In the genomic region with DNA sequence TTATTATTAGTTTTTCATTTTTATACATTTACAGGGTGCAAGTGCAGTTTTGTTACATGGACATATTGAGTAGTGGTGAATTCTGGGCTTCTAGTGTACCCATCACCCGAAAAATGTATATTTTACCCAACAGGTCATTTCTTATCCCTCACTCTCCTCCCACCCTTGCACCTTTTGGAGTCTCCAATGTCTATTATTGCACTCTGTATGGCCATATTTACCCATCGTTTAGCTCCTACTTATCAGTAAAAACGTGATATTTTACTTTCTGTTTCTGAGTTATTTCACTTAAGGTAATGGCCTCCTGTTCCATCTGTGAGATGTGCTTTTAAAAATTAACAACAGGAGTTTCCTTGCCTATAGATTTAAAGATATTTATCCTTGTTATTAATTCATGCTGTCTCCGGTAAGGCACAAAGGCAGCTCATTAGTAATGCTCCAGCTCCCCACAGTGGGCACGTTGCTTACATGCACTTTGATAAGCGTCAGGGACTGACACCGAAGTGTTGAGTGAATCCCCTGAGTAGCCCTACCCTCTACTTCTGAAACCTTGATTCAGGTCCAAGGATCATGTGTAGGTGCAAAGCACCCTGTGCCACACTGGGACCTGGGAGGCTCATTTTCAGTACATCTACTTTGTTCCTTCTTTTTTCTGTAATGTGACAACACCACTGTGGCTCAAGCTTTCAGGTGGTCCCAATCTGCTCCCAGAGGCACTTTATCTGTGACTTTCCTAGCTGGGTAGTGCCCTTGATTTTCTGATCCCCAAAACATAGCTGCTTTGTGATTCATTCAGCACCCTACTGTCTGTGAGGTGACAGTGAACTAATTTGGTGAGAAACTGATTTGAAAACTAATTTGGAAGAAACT, we compare ENCODE assay signal across 8 cellular contexts. TPM values are rescaled to one million over a fixed set of nuclear protein-coding genes. Genes with fewer than 3 reads are reported as not detected.
DNase-seq lines count a peak whose midpoint lies in the region; ATAC-seq and TF ChIP-seq lines count a peak whose summit lies in the region.

No MANE protein-coding gene starts in this region.

- H4K8ac ChIP-seq in mesenchymal stem cell (ENCODE audit: low read length) = no peak overlapping the region

- peak; percentile 85 for TF ChIP-seq RAD21 in HCT116 (IDR thresholded peaks at IDR 0.05; ENCODE audit: low read depth)

- H3K4me2 ChIP-seq in HCT116 (ENCODE audit: low read length) (peak overlapping the region; percentile 2; the same call in 1 of the 2 replicates), mesenchymal stem cell (ENCODE audit: low read length, poor library complexity, severe bottlenecking) (no peak overlapping the region)

- no peaks in the 10 kb centered on the region for H3K79me2 ChIP-seq in HCT116 (ENCODE audit: insufficient read depth, low read length)

- 16% methylated on average over 5 of the region's 7 CpGs for WGBS in mesenchymal stem cell

- TF ChIP-seq CTCF in 22Rv1 (IDR thresholded peaks at IDR 0.05) = peak; percentile 87
- TF ChIP-seq CTCF in GM12864 (IDR thresholded peaks at IDR 0.05; ENCODE audit: low read depth, low read length, missing control alignments) = peak; percentile 55
- TF ChIP-seq CTCF in HCT116 (IDR thresholded peaks at IDR 0.05 in 2 of 3, conservative IDR thresholded peaks at IDR 0.05 in 1 of 3; ENCODE audit: borderline replicate concordance in 1 of 3, insufficient read depth in 1 of 3, low read depth in 2 of 3, low read length in 2 of 3) = peak; percentile 54 to 67 (median 58); a peak in 5 of 6 replicates

- intact Hi-C loops in HCT116 (cut with micrococcal nuclease) = loop anchor here (1.0 to 2.0 kb wide), 5 partner anchors 74 to 377 kb away; no protein-coding TSS in a partner anchor

- peak; percentile 99 for ATAC-seq in HCT116

- H3K4me3 ChIP-seq in GM12864 (ENCODE audit: low read depth, low read length) (no peak overlapping the region), HCT116 (replicated peaks in 1 of 2; ENCODE audit: low read depth in 1 of 2, low read length in 2 of 2) (no peak overlapping the region), SJCRH30 (no peak overlapping the region), mesenchymal stem cell (ENCODE audit: insufficient read depth in 1 of 2, low read depth in 1 of 2, low read length in 2 of 2) (no peak overlapping the region)

- peak overlapping the region; percentile 90 for H2AFZ ChIP-seq in HCT116 (ENCODE audit: low read depth, low read length, poor library complexity, severe bottlenecking)
- no peak overlapping the region for H2AFZ ChIP-seq in mesenchymal stem cell (ENCODE audit: low read depth, low read length)

- no peak overlapping the region for H2BK12ac ChIP-seq in mesenchymal stem cell (ENCODE audit: low read length in 2 of 2)

- H3K18ac ChIP-seq in mesenchymal stem cell (ENCODE audit: low read depth in 1 of 2, low read length in 2 of 2) = no peak overlapping the region

- no peak overlapping the region for H4K91ac ChIP-seq in mesenchymal stem cell (ENCODE audit: low read length)

- no peak overlapping the region for H2AK5ac ChIP-seq in mesenchymal stem cell (ENCODE audit: low read length, severe bottlenecking)

- TF ChIP-seq POLR2A in HCT116 (IDR thresholded peaks at IDR 0.05; ENCODE audit: borderline replicate concordance, extremely low read depth, insufficient read depth, insufficient read length) = no peak

- H3K23ac ChIP-seq in mesenchymal stem cell (ENCODE audit: low read length in 2 of 2) = no peak overlapping the region

- RAD21 ChIA-PET in HCT116 (lab: Charles Lee; ENCODE audit: low non-redundant PET in 1 of 2, low total read pairs in 2 of 2, uncharacterized antibody in 2 of 2, unreplicated experiment in 2 of 2) = interaction anchor here (0.9 to 1.8 kb wide), 4 partner anchors 74 to 378 kb away, joined by 4 to 8 read pairs (median 6); no protein-coding TSS in a partner anchor

- H3K9me2 ChIP-seq in HCT116 (ENCODE audit: insufficient read depth) = no peaks in the 10 kb centered on the region

- POLR2A ChIA-PET in HCT116 (lab: Charles Lee) = interaction anchor here (1.0 kb wide), 1 partner anchor 123 kb away, joined by 3 read pairs; a partner anchor contains a TSS

- H3K27ac ChIP-seq in 22Rv1 (no peak overlapping the region), HCT116 (ENCODE audit: low read depth, low read length) (no peak overlapping the region), SJCRH30 (no peak overlapping the region), mesenchymal stem cell (ENCODE audit: low read length, poor library complexity, severe bottlenecking) (no peak overlapping the region)

- no peak overlapping the region for H2BK120ac ChIP-seq in mesenchymal stem cell (ENCODE audit: low read depth, low read length)

- no peak overlapping the region for H3K14ac ChIP-seq in mesenchymal stem cell (ENCODE audit: low read length in 2 of 2)

- CTCF ChIA-PET in HCT116 (lab: Charles Lee) = interaction anchor here (0.8 to 3.4 kb wide), 17 partner anchors 9 to 663 kb away, joined by 3 to 33 read pairs (median 4); a partner anchor contains a TSS

- H3K79me1 ChIP-seq in mesenchymal stem cell (replicated peaks; ENCODE audit: low read length, poor library complexity, severe bottlenecking) = no peaks in the 10 kb centered on the region

- no peak overlapping the region for H2BK5ac ChIP-seq in mesenchymal stem cell (ENCODE audit: low read depth, low read length, poor library complexity, severe bottlenecking)

- H3K4me1 ChIP-seq in HCT116 (ENCODE audit: control insufficient read depth in 1 of 2, insufficient read depth in 2 of 2, low read length in 2 of 2) (no peaks in the 10 kb centered on the region), SJCRH30 (no peaks in the 10 kb centered on the region), mesenchymal stem cell (ENCODE audit: control insufficient read depth, insufficient read depth, low read depth, low read length) (no peaks in the 10 kb centered on the region)

- peak; percentile 22 for DNase-seq in GM12864 (ENCODE audit: low read depth)
- DNase-seq in HCT116 (ENCODE audit: low read depth, low spot score) = peak; percentile 51
- peak; percentile 69 for DNase-seq in LoVo (ENCODE audit: low spot score)
- DNase-seq in SJCRH30 = peak; percentile 47 to 75
- peak; percentile 84 for DNase-seq in dermis blood vessel endothelial cell
- peak; percentile 64 for DNase-seq in mesenchymal stem cell
- DNase-seq in NK-92 (lab: John Stamatoyannopoulos, UW; ENCODE audit: unreplicated experiment) = no peak

- H3K9ac ChIP-seq in HCT116 (ENCODE audit: low read length) = no peak overlapping the region
- H3K9ac ChIP-seq in mesenchymal stem cell (ENCODE audit: low read length) = no peak overlapping the region

- H3K9me3 ChIP-seq in HCT116 (ENCODE audit: control insufficient read depth in 1 of 2, insufficient read depth in 1 of 2, low read depth in 1 of 2, low read length in 2 of 2) = no peaks in the 10 kb centered on the region
- no peaks in the 10 kb centered on the region for H3K9me3 ChIP-seq in SJCRH30 (replicated peaks)
- no peaks in the 10 kb centered on the region for H3K9me3 ChIP-seq in mesenchymal stem cell (ENCODE audit: control insufficient read depth, low read length)

- no peak overlapping the region for H3K4ac ChIP-seq in mesenchymal stem cell (ENCODE audit: low read depth in 1 of 2, low read length in 2 of 2)

- H2BK15ac ChIP-seq in mesenchymal stem cell (ENCODE audit: low read depth, poor library complexity, severe bottlenecking) = no peak overlapping the region

- no TSS peak for BruUV-seq in HCT116 (replicated peaks; lab: Mats Ljungman, UMichigan)

- H3K27me3 ChIP-seq in HCT116 (ENCODE audit: insufficient read depth, low read length) (no peaks in the 10 kb centered on the region), SJCRH30 (peaks cover 7% of the 10 kb centered on the region; the same call in 1 of the 2 replicates), mesenchymal stem cell (ENCODE audit: control insufficient read depth in 1 of 2, insufficient read depth in 1 of 2, low read length in 2 of 2) (peaks cover 0 to 6% of the 10 kb centered on the region in 2 experiments)

- no peaks in the 10 kb centered on the region for H4K20me1 ChIP-seq in HCT116 (ENCODE audit: insufficient read depth)

- H3K36me3 ChIP-seq in HCT116 (ENCODE audit: control insufficient read depth in 1 of 2, insufficient read depth in 2 of 2, low read length in 2 of 2) = no peaks in the 10 kb centered on the region
- H3K36me3 ChIP-seq in SJCRH30 = no peaks in the 10 kb centered on the region
- no peaks in the 10 kb centered on the region for H3K36me3 ChIP-seq in mesenchymal stem cell (ENCODE audit: control insufficient read depth in 1 of 2, insufficient read depth in 2 of 2, low read depth in 1 of 2, low read length in 2 of 2)

TF ChIP-seq in HCT116, 20 proteins besides CTCF, POLR2A, EP300 and RAD21:
- TF ChIP-seq EZH2 (IDR thresholded peaks at IDR 0.05) = no peak

RNA-seq across cellular contexts. Expression of a gene that starts 27.3 kb away (rescaled TPM):
- total RNA-seq in HCT116 (2021; ENCODE audit: unreplicated experiment) (not detected), dermis blood vessel endothelial cell (0.33 TPM in 1 of 2 replicates, not detected in the other)
- polyA plus RNA-seq in HCT116 (2012) = not detected in 2 replicates
- not detected in 2 replicates for total RNA-seq in SJCRH30 (2014; rRNA removed; shearing (Covaris generic))
- not detected for polyA plus RNA-seq in mesenchymal stem cell (2013, experiment 1 of 2)
- polyA plus RNA-seq in mesenchymal stem cell (2013, experiment 2 of 2) = not detected

RNA-seq across cellular contexts. Expression of a gene that starts 52.8 kb away (rescaled TPM):
- not detected for total RNA-seq in HCT116 (2021; ENCODE audit: unreplicated experiment)
- polyA plus RNA-seq in HCT116 (2012) = not detected in 2 replicates
- total RNA-seq in SJCRH30 (2014; rRNA removed; shearing (Covaris generic)) = not detected in 2 replicates
- not detected in 2 replicates for total RNA-seq in dermis blood vessel endothelial cell
- not detected for polyA plus RNA-seq in mesenchymal stem cell (2013, experiment 1 of 2)
- not detected for polyA plus RNA-seq in mesenchymal stem cell (2013, experiment 2 of 2)
